Comparison of ENCODE assay signal across 8 cellular contexts in genomic region chr12:53054112-53054878, GRCh38. TPM values are rescaled to one million over a fixed set of nuclear protein-coding genes. Genes with fewer than 3 reads are reported as not detected.
A peak's percentile ranks its signal among the peaks of the same experiment; 100 is the strongest.
DNase-seq lines count a peak whose midpoint lies in the region; ATAC-seq and TF ChIP-seq lines count a peak whose summit lies in the region.

No MANE protein-coding gene starts in this region.

- TF ChIP-seq CTCF in BE2C (IDR thresholded peaks at IDR 0.05; ENCODE audit: low read depth, low read length), result no peak

- peak; percentile 79 for ATAC-seq in HG03442 (IDR thresholded peaks at IDR 0.05; ENCODE audit: unreplicated experiment)

- peak overlapping the region; percentile 40 for H3K27ac ChIP-seq in effector memory CD4-positive, alpha-beta T cell (ENCODE audit: insufficient read depth, low read length, poor library complexity, severe bottlenecking)

- peaks cover 19% of the 10 kb centered on the region for H3K4me1 ChIP-seq in BE2C
- peaks cover 4% of the 10 kb centered on the region for H3K4me1 ChIP-seq in effector memory CD4-positive, alpha-beta T cell (ENCODE audit: control insufficient read depth, insufficient read depth, low read length, poor library complexity, severe bottlenecking)

- peak overlapping the region; percentile 80 for H3K4me3 ChIP-seq in BE2C (ENCODE audit: low read depth, low read length)
- H3K4me3 ChIP-seq in effector memory CD4-positive, alpha-beta T cell (ENCODE audit: insufficient read depth, low read depth, low read length, poor library complexity, severe bottlenecking), result peak overlapping the region; percentile 50

- H3K9me3 ChIP-seq in BE2C, result no peaks in the 10 kb centered on the region
- no peaks in the 10 kb centered on the region for H3K9me3 ChIP-seq in effector memory CD4-positive, alpha-beta T cell (ENCODE audit: control insufficient read depth, low read length)

- DNase-seq in BE2C (peak; percentile 95), GM19238 (ENCODE audit: insufficient read length, low spot score) (peak; percentile 93), NCI-H69 (lab: John Stamatoyannopoulos, UW) (peak; percentile 99), medulla oblongata (ENCODE audit: extremely low spot score) (peak; percentile 98)
- DNase-seq in activated CD8-positive, alpha-beta memory T cell treated with anti-CD3 and anti-CD28 coated beads for 24 hours, result peak; percentile 97
- peak; percentile 89 to 94 (median 89) for DNase-seq in effector memory CD4-positive, alpha-beta T cell
- DNase-seq in stimulated activated CD4-positive, alpha-beta T cell treated with anti-CD3 and anti-CD28 coated beads, TNF-alpha, amount 100 ng/mL, for 48 hours (ENCODE audit: low read depth in 3 of 3), result peak; percentile 84 to 95 (median 89)

- no peaks in the 10 kb centered on the region for H3K27me3 ChIP-seq in BE2C
- H3K27me3 ChIP-seq in effector memory CD4-positive, alpha-beta T cell (replicated peaks; ENCODE audit: control insufficient read depth, insufficient read depth, low read length, poor library complexity, severe bottlenecking), result no peaks in the 10 kb centered on the region

- no peaks in the 10 kb centered on the region for H3K36me3 ChIP-seq in BE2C
- H3K36me3 ChIP-seq in effector memory CD4-positive, alpha-beta T cell (ENCODE audit: control insufficient read depth, insufficient read depth, low read length), result no peaks in the 10 kb centered on the region

RNA-seq across cellular contexts. Expression of gene TNS2, which starts 4.4 kb away (rescaled TPM):
- polyA plus RNA-seq in BE2C (2012; ENCODE audit: insufficient read depth, insufficient read length, low read depth), result 28.1 TPM

RNA-seq across cellular contexts. Expression of gene SPRYD3, which starts 24.9 kb away (rescaled TPM):
- 30.5 TPM for polyA plus RNA-seq in BE2C (2012; ENCODE audit: insufficient read depth, insufficient read length, low read depth)

RNA-seq across cellular contexts. Expression of gene IGFBP6, which starts 43.2 kb away (rescaled TPM):
- polyA plus RNA-seq in BE2C (2012; ENCODE audit: insufficient read depth, insufficient read length, low read depth), result not detected

RNA-seq across cellular contexts. Expression of gene EIF4B, which starts 48.0 kb away (rescaled TPM):
- 173 TPM for polyA plus RNA-seq in BE2C (2012; ENCODE audit: insufficient read depth, insufficient read length, low read depth)

RNA-seq across cellular contexts. Expression of gene SOAT2, which starts 49.0 kb away (rescaled TPM):
- not detected for polyA plus RNA-seq in BE2C (2012; ENCODE audit: insufficient read depth, insufficient read length, low read depth)

Comparison
In these comparisons a context has a peak if more than half of its experiments do, and no peak if none do; other contexts are left out.
1. Peak in every context shown above with its lines: DNase-seq, ATAC-seq, H3K4me3 ChIP-seq and H3K27ac ChIP-seq.